11 cellular contexts compared by ENCODE assay signal in genomic region chr20:10924628-10925266, GRCh38.
A peak's percentile ranks its signal among the peaks of the same experiment; 100 is the strongest.
DNase-seq lines count a peak whose midpoint lies in the region; ATAC-seq, FAIRE-seq and TF ChIP-seq lines count a peak whose summit lies in the region.
"Had no signal": no experiment of that assay in that cellular context is flagged by ENCODE, and none has a peak within 500 bp of the region (broad histone marks: within the 10 kb centered on the region; RNA-seq: fewer than 3 reads in every experiment).

No MANE protein-coding gene starts in this region.

- DNase-seq in GM03348 (ENCODE audit: low spot score) (peak; percentile 69), NCI-H345 treated with DMSO at 0.1 percent for 48 hours (lab: John Stamatoyannopoulos, UW; ENCODE audit: unreplicated experiment) (peak; percentile 46), epithelial cell of prostate (ENCODE audit: low read depth, low spot score) (peak; percentile 80), sciatic nerve (ENCODE audit: low spot score) (no peak), D721Med (ENCODE audit: insufficient read length, low spot score) (no peak), pons (ENCODE audit: low spot score) (no peak), Kasumi-1 (lab: John Stamatoyannopoulos, UW) (no peak)
- no peak for DNase-seq in natural killer cell treated with Interleukin-12 subunit alpha and Interleukin-12 subunit beta and Interleukin-15 and Interleukin-18, amount 100 ng/mL, for 72 hours (ENCODE audit: low spot score)
- DNase-seq: activated CD4-positive, CD25-positive, alpha-beta regulatory T cell; OCI-M1 had no signal

- no peak overlapping the region for H3K27ac Mint-ChIP-seq in natural killer cell treated with Interleukin-12 subunit alpha and Interleukin-12 subunit beta and Interleukin-15 and Interleukin-18, amount 100 ng/mL, for 72 hours
- H3K27ac Mint-ChIP-seq: neural progenitor cell had no signal

- H3K36me3 Mint-ChIP-seq in natural killer cell treated with Interleukin-12 subunit alpha and Interleukin-12 subunit beta and Interleukin-15 and Interleukin-18, amount 100 ng/mL, for 72 hours = no peaks in the 10 kb centered on the region
- H3K36me3 Mint-ChIP-seq: neural progenitor cell had no signal

- H3K4me3 Mint-ChIP-seq in natural killer cell treated with Interleukin-12 subunit alpha and Interleukin-12 subunit beta and Interleukin-15 and Interleukin-18, amount 100 ng/mL, for 72 hours = no peak overlapping the region
- H3K4me3 Mint-ChIP-seq: neural progenitor cell had no signal

- intact Hi-C loops in sciatic nerve (cut with DNase I) = no loop called here

- ATAC-seq in sciatic nerve = peak; percentile 45
- ATAC-seq in natural killer cell treated with Interleukin-12 subunit alpha and Interleukin-12 subunit beta and Interleukin-15 and Interleukin-18, amount 100 ng/mL, for 72 hours = no peak

- H3K4me1 Mint-ChIP-seq in natural killer cell treated with Interleukin-12 subunit alpha and Interleukin-12 subunit beta and Interleukin-15 and Interleukin-18, amount 100 ng/mL, for 72 hours (ENCODE audit: low read depth in 2 of 2) = no peaks in the 10 kb centered on the region

- peaks cover 0 to 2% of the 10 kb centered on the region in 2 donors for H3K27me3 Mint-ChIP-seq in natural killer cell treated with Interleukin-12 subunit alpha and Interleukin-12 subunit beta and Interleukin-15 and Interleukin-18, amount 100 ng/mL, for 72 hours

- peak overlapping the region; percentile 39 for H3K27ac ChIP-seq in epithelial cell of prostate
- H3K27ac ChIP-seq: neural progenitor cell had no signal

- no peaks in the 10 kb centered on the region for H3K9me3 Mint-ChIP-seq in natural killer cell treated with Interleukin-12 subunit alpha and Interleukin-12 subunit beta and Interleukin-15 and Interleukin-18, amount 100 ng/mL, for 72 hours
- H3K9me3 Mint-ChIP-seq: neural progenitor cell had no signal

- no peak for TF ChIP-seq CTCF in D721Med (IDR thresholded peaks at IDR 0.05; ENCODE audit: insufficient read depth, missing control alignments)

- no peak for FAIRE-seq in D721Med (lab: Jason Lieb, UNC)

Comparison
In these comparisons a context has a peak if more than half of its experiments do, and no peak if none do; other contexts are left out.
1. DNase-seq: peak in GM03348 (single experiment), NCI-H345 treated with DMSO at 0.1 percent for 48 hours (single experiment) and epithelial cell of prostate (single experiment); none in sciatic nerve (single experiment), D721Med (single experiment), pons (single experiment), Kasumi-1 (0 of 2) and natural killer cell treated with Interleukin-12 subunit alpha and Interleukin-12 subunit beta and Interleukin-15 and Interleukin-18, amount 100 ng/mL, for 72 hours (single experiment).